ENCODE assay signal across 8 cellular contexts in genomic region chr1:40818264-40818961, GRCh38. TPM values are rescaled to one million over a fixed set of nuclear protein-coding genes. Genes with fewer than 3 reads are reported as not detected.
A peak's percentile ranks its signal among the peaks of the same experiment; 100 is the strongest.
DNase-seq lines count a peak whose midpoint lies in the region; ATAC-seq and TF ChIP-seq lines count a peak whose summit lies in the region.

No MANE protein-coding gene starts in this region.

- peaks cover 31% of the 10 kb centered on the region for H3K27me3 ChIP-seq in endodermal cell (ENCODE audit: control insufficient read depth, insufficient read depth, low read length, poor library complexity, severe bottlenecking)
- no peaks in the 10 kb centered on the region for H3K27me3 ChIP-seq in stomach smooth muscle (ENCODE audit: control insufficient read depth in 1 of 2, insufficient read depth in 2 of 2, low read length in 2 of 2)

- POLR2A ChIA-PET in activated CD4-positive, alpha-beta memory T cell treated with anti-CD3 and anti-CD28 coated beads, Interleukin-2, amount 10 ng/mL, durations not matched to agents 7 days and 5 days (lab: Charles Lee): interaction anchor here (1.0 to 1.5 kb wide), 2 partner anchors 21 to 127 kb away, joined by 3 to 4 read pairs; partner anchors contain the start of gene NFYC

- H3K27ac Mint-ChIP-seq in activated CD4-positive, alpha-beta memory T cell treated with anti-CD3 and anti-CD28 coated beads, Interleukin-2, amount 10 ng/mL, durations not matched to agents 7 days and 5 days: peak overlapping the region; percentile 63
- no peak overlapping the region for H3K27ac Mint-ChIP-seq in endodermal cell
- no peak overlapping the region for H3K27ac Mint-ChIP-seq in nephron progenitor cell

- H3K36me3 Mint-ChIP-seq in activated CD4-positive, alpha-beta memory T cell treated with anti-CD3 and anti-CD28 coated beads, Interleukin-2, amount 10 ng/mL, durations not matched to agents 7 days and 5 days (ENCODE audit: low read depth): no peaks in the 10 kb centered on the region
- no peaks in the 10 kb centered on the region for H3K36me3 Mint-ChIP-seq in endodermal cell (ENCODE audit: low read depth)
- H3K36me3 Mint-ChIP-seq in nephron progenitor cell (ENCODE audit: low read depth): no peaks in the 10 kb centered on the region

- peaks cover 3% of the 10 kb centered on the region for H3K27me3 Mint-ChIP-seq in activated CD4-positive, alpha-beta memory T cell treated with anti-CD3 and anti-CD28 coated beads, Interleukin-2, amount 10 ng/mL, durations not matched to agents 7 days and 5 days
- H3K27me3 Mint-ChIP-seq in endodermal cell (ENCODE audit: insufficient read depth): peaks cover 47% of the 10 kb centered on the region
- peaks cover 22% of the 10 kb centered on the region for H3K27me3 Mint-ChIP-seq in nephron progenitor cell (ENCODE audit: low read depth, poor library complexity)

- H3K4me3 Mint-ChIP-seq in activated CD4-positive, alpha-beta memory T cell treated with anti-CD3 and anti-CD28 coated beads, Interleukin-2, amount 10 ng/mL, durations not matched to agents 7 days and 5 days: peak overlapping the region; percentile 69
- H3K4me3 Mint-ChIP-seq in endodermal cell (peak overlapping the region; percentile 58), nephron progenitor cell (peak overlapping the region; percentile 69)

- no peaks in the 10 kb centered on the region for H3K36me3 ChIP-seq in endodermal cell (ENCODE audit: control insufficient read depth, insufficient read depth, low read length)
- H3K36me3 ChIP-seq in stomach smooth muscle (ENCODE audit: control insufficient read depth in 2 of 2, insufficient read depth in 2 of 2, low read length in 2 of 2): peaks cover 0 to 15% of the 10 kb centered on the region in 2 donors

- CTCF ChIA-PET in activated CD4-positive, alpha-beta memory T cell treated with anti-CD3 and anti-CD28 coated beads, Interleukin-2, amount 10 ng/mL, durations not matched to agents 7 days and 5 days (lab: Charles Lee): no interaction called here

- no peak for TF ChIP-seq CTCF in endodermal cell (conservative IDR thresholded peaks at IDR 0.05)
- no peak for TF ChIP-seq CTCF in nephron progenitor cell (IDR thresholded peaks at IDR 0.05)

- H3K9ac ChIP-seq in endodermal cell (ENCODE audit: extremely low read depth, low read length, poor library complexity, severe bottlenecking) (no peak overlapping the region), stomach smooth muscle (ENCODE audit: low read length in 2 of 2) (no peak overlapping the region)

- H3K4me1 Mint-ChIP-seq in activated CD4-positive, alpha-beta memory T cell treated with anti-CD3 and anti-CD28 coated beads, Interleukin-2, amount 10 ng/mL, durations not matched to agents 7 days and 5 days: peaks cover 18% of the 10 kb centered on the region
- H3K4me1 Mint-ChIP-seq in endodermal cell (peaks cover 8% of the 10 kb centered on the region), nephron progenitor cell (peaks cover 52% of the 10 kb centered on the region)

- H3K9me3 Mint-ChIP-seq in activated CD4-positive, alpha-beta memory T cell treated with anti-CD3 and anti-CD28 coated beads, Interleukin-2, amount 10 ng/mL, durations not matched to agents 7 days and 5 days: no peaks in the 10 kb centered on the region
- H3K9me3 Mint-ChIP-seq in endodermal cell (no peaks in the 10 kb centered on the region), nephron progenitor cell (no peaks in the 10 kb centered on the region)

- H3K4me3 ChIP-seq in endodermal cell (ENCODE audit: low read length): peak overlapping the region; percentile 70
- H3K4me3 ChIP-seq in stomach smooth muscle (ENCODE audit: low read length in 2 of 2): peak overlapping the region; percentile 31 to 59

- H3K4me1 ChIP-seq in endodermal cell (ENCODE audit: control insufficient read depth, insufficient read depth, low read length) (peaks cover 19% of the 10 kb centered on the region), stomach smooth muscle (ENCODE audit: control insufficient read depth, insufficient read depth, low read length) (peaks cover 23% of the 10 kb centered on the region)

- H3K27ac ChIP-seq in endodermal cell (ENCODE audit: low read depth, low read length) (no peak overlapping the region), stomach smooth muscle (ENCODE audit: low read length) (no peak overlapping the region)

- ATAC-seq in HG03432 (IDR thresholded peaks at IDR 0.05; ENCODE audit: unreplicated experiment): peak; percentile 88
- ATAC-seq in GM18519 (IDR thresholded peaks at IDR 0.05; ENCODE audit: low FRiP score, unreplicated experiment): no peak

- H3K9me3 ChIP-seq in endodermal cell (ENCODE audit: control insufficient read depth, low read length): no peaks in the 10 kb centered on the region
- no peaks in the 10 kb centered on the region for H3K9me3 ChIP-seq in stomach smooth muscle (ENCODE audit: control insufficient read depth in 2 of 2, low read length in 2 of 2)

- peak; percentile 72 for DNase-seq in GM19240 (ENCODE audit: insufficient read length, low spot score)
- DNase-seq in activated CD4-positive, alpha-beta memory T cell treated with anti-CD3 and anti-CD28 coated beads, Interleukin-2, amount 10 ng/mL, durations not matched to agents 7 days and 5 days: peak; percentile 92
- peak; percentile 98 for DNase-seq in endodermal cell
- peak; percentile 91 for DNase-seq in nephron progenitor cell
- DNase-seq in HuH-7.5 (ENCODE audit: low spot score): no peak

- 3 to 4% methylated on average over 13 to 59 of the region's 59 CpGs for WGBS in endodermal cell (ENCODE audit: insufficient coverage in 1 of 2, insufficient read length in 1 of 2), 2 experiments

RNA-seq across cellular contexts. Expression of gene KCNQ4, which starts 34.8 kb away (rescaled TPM):
- under 1 TPM; 0.45 to 0.60 TPM for total RNA-seq in activated CD4-positive, alpha-beta memory T cell treated with anti-CD3 and anti-CD28 coated beads, Interleukin-2, amount 10 ng/mL, durations not matched to agents 7 days and 5 days
- total RNA-seq in endodermal cell: under 1 TPM; 0.22 to 0.88 TPM
- polyA plus RNA-seq in endodermal cell (2013, experiment 1 of 2): 1.7 TPM
- polyA plus RNA-seq in endodermal cell (2013, experiment 2 of 2): 1.4 TPM

RNA-seq across cellular contexts. Expression of gene CITED4, which starts 43.8 kb away (rescaled TPM):
- 1 to 10 TPM; 6.9 to 7.9 TPM for total RNA-seq in activated CD4-positive, alpha-beta memory T cell treated with anti-CD3 and anti-CD28 coated beads, Interleukin-2, amount 10 ng/mL, durations not matched to agents 7 days and 5 days
- total RNA-seq in endodermal cell: 1 to 10 TPM; 9.0 to 9.5 TPM
- polyA plus RNA-seq in endodermal cell (2013, experiment 1 of 2): 7.2 TPM
- polyA plus RNA-seq in endodermal cell (2013, experiment 2 of 2): 5.6 TPM
